In genomic region chr2:175111200-175111657, GRCh38 we compare ENCODE assay signal across 8 cellular contexts. TPM values are rescaled to one million over a fixed set of nuclear protein-coding genes. Genes with fewer than 3 reads are reported as not detected.
DNase-seq lines count a peak whose midpoint lies in the region; ATAC-seq and TF ChIP-seq lines count a peak whose summit lies in the region.

No MANE protein-coding gene starts in this region.

- H3K9me3 ChIP-seq in heart right ventricle = no peaks in the 10 kb centered on the region
- no peaks in the 10 kb centered on the region for H3K9me3 ChIP-seq in OCI-LY3 (ENCODE audit: insufficient read depth, low read length)
- H3K9me3 ChIP-seq in lung (ENCODE audit: control insufficient read depth in 2 of 2, insufficient read depth in 1 of 2, low read length in 1 of 2) = no peaks in the 10 kb centered on the region

- H3K27ac ChIP-seq in heart right ventricle = no peak overlapping the region
- no peak overlapping the region for H3K27ac ChIP-seq in OCI-LY3 (ENCODE audit: low read length)
- H3K27ac ChIP-seq in lung (ENCODE audit: low read depth in 1 of 2, low read length in 1 of 2) = no peak overlapping the region

- H2AFZ ChIP-seq in OCI-LY3 (ENCODE audit: low read depth, low read length) = no peak overlapping the region

- H3K4me3 Mint-ChIP-seq in chondrocyte (ENCODE audit: unreplicated experiment) = no peak overlapping the region

- H3K27me3 ChIP-seq in heart right ventricle (no peaks in the 10 kb centered on the region), OCI-LY3 (ENCODE audit: low read depth, low read length) (no peaks in the 10 kb centered on the region), lung (ENCODE audit: control insufficient read depth, insufficient read depth) (no peaks in the 10 kb centered on the region)

- H3K9me3 Mint-ChIP-seq in chondrocyte (ENCODE audit: low read depth) = no peaks in the 10 kb centered on the region

- H3K36me3 Mint-ChIP-seq in chondrocyte (ENCODE audit: low read depth) = peaks cover 22% of the 10 kb centered on the region

- peak overlapping the region; percentile 64 for H3K27ac Mint-ChIP-seq in chondrocyte (ENCODE audit: unreplicated experiment)

- H3K27me3 Mint-ChIP-seq in chondrocyte (ENCODE audit: low read depth) = no peaks in the 10 kb centered on the region

- ATAC-seq in heart right ventricle (peak in 3 of 8 donors; percentile 51 to 61 (median 58)), left cardiac atrium (no peak), HG03135 (IDR thresholded peaks at IDR 0.05; ENCODE audit: unreplicated experiment) (peak; percentile 69), lung (ENCODE audit: insufficient read depth, low FRiP score) (peak; percentile 72), HG03196 (IDR thresholded peaks at IDR 0.05; ENCODE audit: unreplicated experiment) (no peak)

- H3K4me1 ChIP-seq in heart right ventricle (peaks cover 0 to 5% (median 0%) of the 10 kb centered on the region in 9 donors), OCI-LY3 (ENCODE audit: low read length) (no peaks in the 10 kb centered on the region), lung (ENCODE audit: control insufficient read depth in 2 of 2, insufficient read depth in 2 of 2, low read length in 2 of 2) (no peaks in the 10 kb centered on the region)

- intact Hi-C loops in heart right ventricle (cut with DNase I) (loop anchor here in 6 of 10 donors (5.0 to 10.0 kb wide), 5 partner anchors 54 to 171 kb away; partner anchors contain the start of genes ATP5MC3 (in 2 of the 6) and ATF2 (in 1 of the 6)), left cardiac atrium (cut with DNase I) (no loop called here)

- no peak overlapping the region for H3K9ac ChIP-seq in OCI-LY3 (ENCODE audit: low read length)

- H4K20me1 ChIP-seq in OCI-LY3 (ENCODE audit: insufficient read depth, low read length) = no peaks in the 10 kb centered on the region

- TF ChIP-seq CTCF in heart right ventricle (IDR thresholded peaks at IDR 0.05) (peak; percentile 69 to 85 (median 81)), OCI-LY3 (IDR thresholded peaks at IDR 0.05; ENCODE audit: low read depth, low read length) (peak; percentile 60), chondrocyte (IDR thresholded peaks at IDR 0.05) (peak; percentile 87), lung (IDR thresholded peaks at IDR 0.05; ENCODE audit: control extremely low read depth, extremely low read depth) (peak; percentile 48)

- H3K4me2 ChIP-seq in OCI-LY3 (ENCODE audit: low read length) = no peak overlapping the region

- no peak for DNase-seq in heart right ventricle
- DNase-seq in left cardiac atrium = no peak
- no peak for DNase-seq in chondrocyte (ENCODE audit: low spot score)
- DNase-seq in lung (ENCODE audit: low spot score) = no peak
- no peak for DNase-seq in activated CD4-positive, CD25-positive, alpha-beta regulatory T cell treated with anti-CD3 and anti-CD28 coated beads, Interleukin-2, amount 50 U/mL, for 72 hours

- H3K36me3 ChIP-seq in heart right ventricle = peaks cover 0 to 95% (median 16%) of the 10 kb centered on the region in 9 donors
- peaks cover 41% of the 10 kb centered on the region for H3K36me3 ChIP-seq in OCI-LY3 (replicated peaks; ENCODE audit: low read depth, low read length)
- H3K36me3 ChIP-seq in lung (ENCODE audit: control insufficient read depth in 2 of 2, insufficient read depth in 2 of 2, low read length in 2 of 2) = peaks cover 6 to 10% of the 10 kb centered on the region in 2 donors

- H3K4me3 ChIP-seq in heart right ventricle = no peak overlapping the region
- H3K4me3 ChIP-seq in OCI-LY3 (ENCODE audit: low read length) = no peak overlapping the region
- H3K4me3 ChIP-seq in lung = no peak overlapping the region

- WGBS in heart right ventricle, 2 donors = 55 to 69% methylated on average over 3 of the region's 3 CpGs
- WGBS in lung, 2 donors = 90 to 92% methylated on average over 3 of the region's 3 CpGs

- no peaks in the 10 kb centered on the region for H3K79me2 ChIP-seq in OCI-LY3 (ENCODE audit: low read length)

- peaks cover 17% of the 10 kb centered on the region for H3K4me1 Mint-ChIP-seq in chondrocyte (ENCODE audit: low read depth)

RNA-seq across cellular contexts. Expression of gene ATF2, which starts 56.8 kb away (rescaled TPM):
- total RNA-seq in heart right ventricle (10 to 100 TPM; 23.3 to 39.8 (median 29.9) TPM), left cardiac atrium (10 to 100 TPM; 29.7 to 32.1 TPM), chondrocyte (55.5 to 61.0 TPM (median 59.8 TPM) in 3 replicates), lung (10 to 100 TPM; 43.2 to 92.7 TPM)
- polyA plus RNA-seq in heart right ventricle (10 to 100 TPM in 1 of 2 donors, 1 to 10 TPM in 1; 7.8 to 26.3 TPM), lung (10 to 100 TPM; 16.3 to 17.2 TPM)

Comparison
In these comparisons a context has a peak if more than half of its experiments do, and no peak if none do; other contexts are left out.
1. intact Hi-C loops: an anchor here in heart right ventricle (5.0 to 10.0 kb wide); none called in left cardiac atrium.
2. ATAC-seq: peak in HG03135 (single experiment) and lung (single experiment); none in left cardiac atrium (0 of 2) and HG03196 (single experiment).
3. Peak in every context shown above with its lines, with median percentiles within 50 percentile points of each other: CTCF ChIP-seq.